ENCODE assay signal across 8 cellular contexts in the genomic region with DNA sequence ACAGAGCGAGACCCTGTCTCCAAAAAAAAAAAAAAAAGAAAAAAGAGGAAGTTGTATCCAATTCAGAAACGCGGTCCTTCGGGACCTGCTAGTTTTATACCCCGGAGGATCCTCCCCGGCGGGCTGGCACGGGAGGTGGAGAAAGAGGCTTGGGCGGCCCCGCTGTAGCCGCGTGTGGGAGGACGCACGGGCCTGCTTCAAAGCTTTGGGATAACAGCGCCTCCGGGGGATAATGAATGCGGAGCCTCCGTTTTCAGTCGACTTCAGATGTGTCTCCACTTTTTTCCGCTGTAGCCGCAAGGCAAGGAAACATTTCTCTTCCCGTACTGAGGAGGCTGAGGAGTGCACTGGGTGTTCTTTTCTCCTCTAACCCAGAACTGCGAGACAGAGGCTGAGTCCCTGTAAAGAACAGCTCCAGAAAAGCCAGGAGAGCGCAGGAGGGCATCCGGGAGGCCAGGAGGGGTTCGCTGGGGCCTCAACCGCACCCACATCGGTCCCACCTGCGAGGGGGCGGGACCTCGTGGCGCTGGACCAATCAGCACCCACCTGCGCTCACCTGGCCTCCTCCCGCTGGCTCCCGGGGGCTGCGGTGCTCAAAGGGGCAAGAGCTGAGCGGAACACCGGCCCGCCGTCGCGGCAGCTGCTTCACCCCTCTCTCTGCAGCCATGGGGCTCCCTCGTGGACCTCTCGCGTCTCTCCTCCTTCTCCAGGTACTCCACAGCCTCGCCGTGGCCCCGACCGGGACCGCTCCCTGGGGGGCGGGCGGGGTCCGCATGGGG. TPM values are rescaled to one million over a fixed set of nuclear protein-coding genes. Genes with fewer than 3 reads are reported as not detected.
DNase-seq lines count a peak whose midpoint lies in the region; ATAC-seq and TF ChIP-seq lines count a peak whose summit lies in the region.

A gene (plus strand): TSS at position 596 of the 779 bp plus-strand sequence. CDS start 70 bp downstream, at position 666.

- peak within 1 kb of the TSS; percentile 27 for H2AFZ ChIP-seq in neural cell (ENCODE audit: low read depth, low read length)

- H3K9me3 ChIP-seq in neural cell (ENCODE audit: low read length) = no peaks in the 10 kb centered on the region

- no peaks in the 10 kb centered on the region for H4K20me1 ChIP-seq in neural cell (ENCODE audit: insufficient read depth)

- H3K36me3 Mint-ChIP-seq in effector memory CD8-positive, alpha-beta T cell (ENCODE audit: insufficient read depth) = peaks cover 2% of the 10 kb centered on the region
- H3K36me3 Mint-ChIP-seq in activated T-helper 2 cell treated with anti-CD3 and anti-CD28 coated beads, Interferon-gamma antibody, Interleukin-2, Interleukin-4, amounts not matched to agents 10 μg/mL and 5 μg/mL and 100 μg/mL, durations not matched to agents 14 hours and 24 hours and 36 hours (ENCODE audit: low read depth) = no peaks in the 10 kb centered on the region

- no peaks in the 10 kb centered on the region for H3K36me3 ChIP-seq in neural cell (ENCODE audit: insufficient read depth, low read length)

- DNase-seq in stimulated activated CD4-positive, alpha-beta T cell treated with anti-CD3 and anti-CD28 coated beads, Interleukin-2, amount 100 ng/mL, for 24 hours = peak; percentile 22 to 36
- DNase-seq in stimulated activated CD4-positive, alpha-beta T cell treated with anti-CD3 and anti-CD28 coated beads, Interleukin-12 subunit alpha, Interleukin-12 subunit beta, amount 100 ng/mL, for 4 hours = no peak
- DNase-seq in RPMI8226 (peak; percentile 40), NCI-H2029 treated with DMSO at 0.1 percent for 48 hours (lab: John Stamatoyannopoulos, UW) (no peak)
- DNase-seq in effector memory CD8-positive, alpha-beta T cell = peak in 1 of 3 experiments; percentile 2
- DNase-seq in activated T-helper 2 cell treated with anti-CD3 and anti-CD28 coated beads, Interferon-gamma antibody, Interleukin-2, Interleukin-4, amounts not matched to agents 10 μg/mL and 5 μg/mL and 100 μg/mL, durations not matched to agents 14 hours and 24 hours and 36 hours (ENCODE audit: low spot score) = no peak
- DNase-seq in NK-92 treated with Interleukin-12 subunit alpha and Interleukin-12 subunit beta, amount 100 ng/mL, for 24 hours (lab: John Stamatoyannopoulos, UW) = no peak

- no peaks in the 10 kb centered on the region for H3K9me3 Mint-ChIP-seq in effector memory CD8-positive, alpha-beta T cell
- H3K9me3 Mint-ChIP-seq in activated T-helper 2 cell treated with anti-CD3 and anti-CD28 coated beads, Interferon-gamma antibody, Interleukin-2, Interleukin-4, amounts not matched to agents 10 μg/mL and 5 μg/mL and 100 μg/mL, durations not matched to agents 14 hours and 24 hours and 36 hours = no peaks in the 10 kb centered on the region

- no peak for TF ChIP-seq EP300 in neural cell (conservative IDR thresholded peaks at IDR 0.05; ENCODE audit: poor library complexity, severe bottlenecking)

- H3K4me1 Mint-ChIP-seq in effector memory CD8-positive, alpha-beta T cell (ENCODE audit: low read depth in 2 of 2) = peaks cover 0 to 2% of the 10 kb centered on the region in 2 donors
- peaks cover 2% of the 10 kb centered on the region for H3K4me1 Mint-ChIP-seq in activated T-helper 2 cell treated with anti-CD3 and anti-CD28 coated beads, Interferon-gamma antibody, Interleukin-2, Interleukin-4, amounts not matched to agents 10 μg/mL and 5 μg/mL and 100 μg/mL, durations not matched to agents 14 hours and 24 hours and 36 hours (ENCODE audit: low read depth)

- H3K9ac ChIP-seq in neural cell (ENCODE audit: low read length) = peak within 1 kb of the TSS; percentile 38

- H3K27ac Mint-ChIP-seq in effector memory CD8-positive, alpha-beta T cell = no peak within 1 kb of the TSS
- H3K27ac Mint-ChIP-seq in activated T-helper 2 cell treated with anti-CD3 and anti-CD28 coated beads, Interferon-gamma antibody, Interleukin-2, Interleukin-4, amounts not matched to agents 10 μg/mL and 5 μg/mL and 100 μg/mL, durations not matched to agents 14 hours and 24 hours and 36 hours = no peak within 1 kb of the TSS

- no peak for TF ChIP-seq RAD21 in neural cell (conservative IDR thresholded peaks at IDR 0.05)

- peak; percentile 17 for ATAC-seq in effector memory CD8-positive, alpha-beta T cell (replicated peaks)

- H3K4me3 Mint-ChIP-seq in effector memory CD8-positive, alpha-beta T cell = peak within 1 kb of the TSS; percentile 50 to 74
- no peak within 1 kb of the TSS for H3K4me3 Mint-ChIP-seq in activated T-helper 2 cell treated with anti-CD3 and anti-CD28 coated beads, Interferon-gamma antibody, Interleukin-2, Interleukin-4, amounts not matched to agents 10 μg/mL and 5 μg/mL and 100 μg/mL, durations not matched to agents 14 hours and 24 hours and 36 hours (ENCODE audit: low read depth)

- no peaks in the 10 kb centered on the region for H3K79me2 ChIP-seq in neural cell (replicated peaks; ENCODE audit: insufficient read depth, low read length)

- peaks cover 55% of the 10 kb centered on the region for H3K27me3 ChIP-seq in neural cell (ENCODE audit: insufficient read depth, low read depth, low read length)

- H3K4me3 ChIP-seq in neural cell (ENCODE audit: low read length) = peak within 1 kb of the TSS; percentile 66

- no peak within 1 kb of the TSS for H3K27ac ChIP-seq in neural cell (ENCODE audit: low read length)

- H3K9me2 ChIP-seq in neural cell (ENCODE audit: insufficient read depth, low read length) = no peaks in the 10 kb centered on the region

- peaks cover 64 to 89% of the 10 kb centered on the region in 2 donors for H3K27me3 Mint-ChIP-seq in effector memory CD8-positive, alpha-beta T cell
- H3K27me3 Mint-ChIP-seq in activated T-helper 2 cell treated with anti-CD3 and anti-CD28 coated beads, Interferon-gamma antibody, Interleukin-2, Interleukin-4, amounts not matched to agents 10 μg/mL and 5 μg/mL and 100 μg/mL, durations not matched to agents 14 hours and 24 hours and 36 hours (ENCODE audit: low read depth) = peaks cover 60% of the 10 kb centered on the region

- peak; percentile 21 for TF ChIP-seq CTCF in neural cell (IDR thresholded peaks at IDR 0.05; ENCODE audit: poor library complexity, severe bottlenecking)

- intact Hi-C loops in activated T-helper 2 cell treated with anti-CD3 and anti-CD28 coated beads, Interferon-gamma antibody, Interleukin-2, Interleukin-4, amounts not matched to agents 10 μg/mL and 5 μg/mL and 100 μg/mL, durations not matched to agents 14 hours and 24 hours and 36 hours (cut with micrococcal nuclease) = no loop called here

- H3F3A ChIP-seq in neural cell (ENCODE audit: insufficient read depth, low read length, poor library complexity, severe bottlenecking) = no peaks in the 10 kb centered on the region

- peak within 1 kb of the TSS; percentile 30 for H3K4me2 ChIP-seq in neural cell (ENCODE audit: low read length)

TF ChIP-seq in neural cell, 6 proteins besides CTCF, POLR2A, EP300 and RAD21:
- TF ChIP-seq POLR2AphosphoS5 (IDR thresholded peaks at IDR 0.05) (no peak), EZH2 (IDR thresholded peaks at IDR 0.05; ENCODE audit: borderline replicate concordance, insufficient read depth, low read length, poor library complexity, severe bottlenecking) (no peak), MXI1 (conservative IDR thresholded peaks at IDR 0.05; ENCODE audit: poor library complexity, severe bottlenecking) (no peak), TAF1 (IDR thresholded peaks at IDR 0.05; ENCODE audit: low read depth) (peak; percentile 25)

RNA-seq across cellular contexts. Expression of the gene that starts here (rescaled TPM):
- polyA plus RNA-seq in neural cell = 9.1 and 10.7 TPM in 2 replicates
- polyA minus RNA-seq in neural cell = 9.0 and 20.9 TPM in 2 replicates
- total RNA-seq in activated T-helper 2 cell treated with anti-CD3 and anti-CD28 coated beads, Interferon-gamma antibody, Interleukin-2, Interleukin-4, amounts not matched to agents 10 μg/mL and 5 μg/mL and 100 μg/mL, durations not matched to agents 14 hours and 24 hours and 36 hours = 0.23 and 0.75 TPM in 2 replicates

Comparison
In these comparisons a context has a peak if more than half of its experiments do, and no peak if none do; other contexts are left out.
1. DNase-seq: peak in stimulated activated CD4-positive, alpha-beta T cell treated with anti-CD3 and anti-CD28 coated beads, Interleukin-2, amount 100 ng/mL, for 24 hours (2 of 2) and RPMI8226 (single experiment); none in stimulated activated CD4-positive, alpha-beta T cell treated with anti-CD3 and anti-CD28 coated beads, Interleukin-12 subunit alpha, Interleukin-12 subunit beta, amount 100 ng/mL, for 4 hours (single experiment), activated T-helper 2 cell treated with anti-CD3 and anti-CD28 coated beads, Interferon-gamma antibody, Interleukin-2, Interleukin-4, amounts not matched to agents 10 μg/mL and 5 μg/mL and 100 μg/mL, durations not matched to agents 14 hours and 24 hours and 36 hours (single experiment), NK-92 treated with Interleukin-12 subunit alpha and Interleukin-12 subunit beta, amount 100 ng/mL, for 24 hours (single experiment) and NCI-H2029 treated with DMSO at 0.1 percent for 48 hours (single experiment).